1 cellular context compared by ENCODE assay signal in the genomic region with DNA sequence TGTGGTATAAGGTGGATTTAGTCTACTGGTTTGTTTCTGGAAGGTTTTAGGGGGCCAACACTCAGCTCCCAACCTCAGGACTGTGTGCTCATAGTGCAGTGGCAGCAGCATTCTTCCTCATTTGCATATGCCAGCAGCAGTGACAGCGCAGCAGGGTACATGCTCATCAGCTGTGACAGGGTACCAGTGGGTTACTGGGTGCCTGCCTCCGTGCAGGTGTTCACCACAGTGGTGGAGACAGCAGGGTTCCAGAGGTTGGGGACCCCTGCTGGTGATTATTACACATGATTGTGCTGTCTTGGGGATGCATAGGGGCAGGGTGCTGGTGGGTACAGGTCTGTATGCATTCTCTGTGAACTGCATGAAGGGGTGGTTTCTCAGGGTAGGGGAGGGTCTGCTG.
A peak's percentile ranks its signal among the peaks of the same experiment; 100 is the strongest.
TF ChIP-seq lines count a peak whose summit lies in the region.

No MANE protein-coding gene starts in this region.

TF ChIP-seq in HCT116, 20 proteins besides CTCF, POLR2A, EP300 and RAD21:
- TF ChIP-seq EZH2 (IDR thresholded peaks at IDR 0.05) (no peak), JUND (IDR thresholded peaks at IDR 0.05) (0 out of 2 replicates have a peak, but pooled peaks have one; percentile 1)
TF ChIP-seq in HCT116: peak in this region for 1.
